ENCODE assay signal across 14 cellular contexts in genomic region chr2:58734365-58734764, GRCh38.
DNase-seq lines count a peak whose midpoint lies in the region; ATAC-seq and TF ChIP-seq lines count a peak whose summit lies in the region.
"Had no signal": no experiment of that assay in that cellular context is flagged by ENCODE, and none has a peak within 500 bp of the region (broad histone marks: within the 10 kb centered on the region; RNA-seq: fewer than 3 reads in every experiment).

No MANE protein-coding gene starts in this region.

- no peak for ATAC-seq in GM18858 (IDR thresholded peaks at IDR 0.05; ENCODE audit: unreplicated experiment)
- no peak for ATAC-seq in GM18867 (IDR thresholded peaks at IDR 0.05; ENCODE audit: unreplicated experiment)
- ATAC-seq in HG03342 (IDR thresholded peaks at IDR 0.05; ENCODE audit: unreplicated experiment): no peak
- ATAC-seq: activated T-cell treated with anti-CD3 and anti-CD28 coated beads, Interleukin-2, amount 50 U/mL, for 4 hours; GM12878 had no signal

- DNase-seq in A172 (ENCODE audit: low spot score) (peak; percentile 83), H4 (ENCODE audit: low spot score) (peak; percentile 39), NCI-H524 treated with DMSO at 0.1 percent for 48 hours (lab: John Stamatoyannopoulos, UW) (peak; percentile 4), epithelial cell of esophagus (ENCODE audit: low read depth) (peak; percentile 88), NCI-H187 treated with DMSO at 0.1 percent for 48 hours (lab: John Stamatoyannopoulos, UW) (no peak)
- DNase-seq: activated CD4-positive, alpha-beta T cell treated with anti-CD3 and anti-CD28 coated beads for 1 hour; activated T-cell treated with anti-CD3 and anti-CD28 coated beads, Interleukin-2, amount 50 U/mL, for 4 hours; DMS 273 treated with DMSO at 0.1 percent for 48 hours; MV-4-11; stimulated activated naive CD4-positive, alpha-beta T cell treated with Interleukin-2 at 50 U/mL for 16 hours had no signal

- no peak for TF ChIP-seq CTCF in epithelial cell of esophagus (IDR thresholded peaks at IDR 0.05; ENCODE audit: insufficient read depth, low read depth, low read length, missing control alignments)

- H3K4me3 ChIP-seq in epithelial cell of esophagus (ENCODE audit: low read length): no peak overlapping the region
- H3K4me3 ChIP-seq: GM12878 had no signal
